10 cellular contexts compared by ENCODE assay signal in genomic region chr1:178664278-178664677, GRCh38.
A peak's percentile ranks its signal among the peaks of the same experiment; 100 is the strongest.
DNase-seq lines count a peak whose midpoint lies in the region; ATAC-seq and TF ChIP-seq lines count a peak whose summit lies in the region.
"Had no signal": no experiment of that assay in that cellular context is flagged by ENCODE, and none has a peak within 500 bp of the region (broad histone marks: within the 10 kb centered on the region; RNA-seq: fewer than 3 reads in every experiment).

No MANE protein-coding gene starts in this region.

- H3K9me2 ChIP-seq in PC-9 (ENCODE audit: insufficient read depth), result 0 out of 2 replicates have a peak, but pooled peaks cover 2% of the 10 kb centered on the region

- H3K27me3 Mint-ChIP-seq in activated CD8-positive, alpha-beta T cell treated with anti-CD3 and anti-CD28 coated beads for 36 hours, result peaks cover 12% of the 10 kb centered on the region

- H3K27me3 ChIP-seq in PC-9 (ENCODE audit: insufficient read depth, low read depth), result no peaks in the 10 kb centered on the region

- H3F3A ChIP-seq in PC-9 (ENCODE audit: insufficient read depth, low read depth), result no peaks in the 10 kb centered on the region

- peak; percentile 78 for ATAC-seq in GM19468 (IDR thresholded peaks at IDR 0.05; ENCODE audit: extremely low read depth, unreplicated experiment)
- ATAC-seq in HG03103 (IDR thresholded peaks at IDR 0.05; ENCODE audit: low read depth, unreplicated experiment), result peak; percentile 79
- ATAC-seq in activated CD8-positive, alpha-beta T cell treated with anti-CD3 and anti-CD28 coated beads for 36 hours, result no peak
- ATAC-seq: activated CD4-positive, alpha-beta T cell treated with anti-CD3 and anti-CD28 coated beads for 36 hours had no signal

- peaks cover 6% of the 10 kb centered on the region; the same call in 1 of the 2 replicates for H3K4me1 ChIP-seq in PC-9 (replicated peaks; ENCODE audit: insufficient read depth)

- peak; percentile 29 for DNase-seq in GM10248 (ENCODE audit: extremely low spot score)
- DNase-seq in PC-9, result no peak
- DNase-seq in G401 (ENCODE audit: low spot score), result no peak
- no peak for DNase-seq in activated CD8-positive, alpha-beta T cell treated with anti-CD3 and anti-CD28 coated beads for 36 hours
- no peak for DNase-seq in activated effector memory CD4-positive, alpha-beta T cell treated with anti-CD3 and anti-CD28 coated beads, Interleukin-2, amount 50 U/mL, for 16 hours
- DNase-seq in HUDEP-2 (lab: John Stamatoyannopoulos, UW; ENCODE audit: unreplicated experiment in 76 of 76), result no peak
- DNase-seq: activated CD4-positive, alpha-beta T cell treated with anti-CD3 and anti-CD28 coated beads for 36 hours; NCI-H2171 had no signal

- in situ Hi-C loops in G401 (cut with HindIII; ENCODE audit: low sequenced_read_pairs), result no loop called here

- 0 out of 2 replicates have a peak overlapping the region, but pooled peaks have one; percentile 5 for H3K4me2 ChIP-seq in PC-9

- no peaks in the 10 kb centered on the region for H4K20me1 ChIP-seq in PC-9 (ENCODE audit: insufficient read depth)

- no peaks in the 10 kb centered on the region for H3K79me2 ChIP-seq in PC-9 (ENCODE audit: low read depth)

- H3K4me1 Mint-ChIP-seq in activated CD8-positive, alpha-beta T cell treated with anti-CD3 and anti-CD28 coated beads for 36 hours (ENCODE audit: low read depth), result no peaks in the 10 kb centered on the region
- H3K4me1 Mint-ChIP-seq: activated CD4-positive, alpha-beta T cell treated with anti-CD3 and anti-CD28 coated beads for 36 hours had no signal

- no peak overlapping the region for H2AFZ ChIP-seq in PC-9

- no peak overlapping the region for H3K4me3 Mint-ChIP-seq in activated CD8-positive, alpha-beta T cell treated with anti-CD3 and anti-CD28 coated beads for 36 hours
- H3K4me3 Mint-ChIP-seq: activated CD4-positive, alpha-beta T cell treated with anti-CD3 and anti-CD28 coated beads for 36 hours had no signal

- no peak overlapping the region for H3K4me3 ChIP-seq in PC-9

- no peak overlapping the region for H3K27ac ChIP-seq in PC-9

- BruUV-seq in PC-9 (replicated peaks; lab: Mats Ljungman, UMichigan), result no TSS peak

- intact Hi-C loops in PC-9 (cut with micrococcal nuclease; ENCODE audit: unreplicated experiment), result no loop called here
- intact Hi-C loops in activated CD8-positive, alpha-beta T cell treated with anti-CD3 and anti-CD28 coated beads for 36 hours (cut with micrococcal nuclease), result no loop called here

- H3K9me3 ChIP-seq in PC-9 (ENCODE audit: insufficient read depth, low read depth), result no peaks in the 10 kb centered on the region

- TF ChIP-seq CTCF in GM10248 (IDR thresholded peaks at IDR 0.05; ENCODE audit: control extremely low read depth, extremely low read depth, low read depth, missing control alignments) (no peak), PC-9 (conservative IDR thresholded peaks at IDR 0.05) (no peak)
- TF ChIP-seq CTCF in activated CD8-positive, alpha-beta T cell treated with anti-CD3 and anti-CD28 coated beads for 36 hours (IDR thresholded peaks at IDR 0.05), result no peak

- H3K36me3 Mint-ChIP-seq in activated CD8-positive, alpha-beta T cell treated with anti-CD3 and anti-CD28 coated beads for 36 hours (ENCODE audit: low read depth), result no peaks in the 10 kb centered on the region

- no peaks in the 10 kb centered on the region for H3K9me3 Mint-ChIP-seq in activated CD8-positive, alpha-beta T cell treated with anti-CD3 and anti-CD28 coated beads for 36 hours

- H3K27ac Mint-ChIP-seq in activated CD8-positive, alpha-beta T cell treated with anti-CD3 and anti-CD28 coated beads for 36 hours, result no peak overlapping the region
- H3K27ac Mint-ChIP-seq: activated CD4-positive, alpha-beta T cell treated with anti-CD3 and anti-CD28 coated beads for 36 hours had no signal

- no peaks in the 10 kb centered on the region for H3K36me3 ChIP-seq in PC-9 (ENCODE audit: low read depth)

- CTCF ChIA-PET in GM10248 (lab: Yijun Ruan, JAX), result no interaction called here
- CTCF ChIA-PET in PC-9 (lab: Charles Lee), result no interaction called here
- CTCF ChIA-PET in activated CD8-positive, alpha-beta T cell treated with anti-CD3 and anti-CD28 coated beads for 36 hours (lab: Charles Lee), result interaction anchor here (0.9 to 1.7 kb wide), 2 partner anchors 15 to 89 kb away, joined by 3 read pairs; no protein-coding TSS in a partner anchor

- POLR2A ChIA-PET in GM10248 (lab: Yijun Ruan, JAX) (no interaction called here), PC-9 (lab: Charles Lee; ENCODE audit: unreplicated experiment) (no interaction called here)
- POLR2A ChIA-PET in activated CD8-positive, alpha-beta T cell treated with anti-CD3 and anti-CD28 coated beads for 36 hours (lab: Charles Lee), result no interaction called here
